ENCODE assay signal across 8 cellular contexts in the genomic region with DNA sequence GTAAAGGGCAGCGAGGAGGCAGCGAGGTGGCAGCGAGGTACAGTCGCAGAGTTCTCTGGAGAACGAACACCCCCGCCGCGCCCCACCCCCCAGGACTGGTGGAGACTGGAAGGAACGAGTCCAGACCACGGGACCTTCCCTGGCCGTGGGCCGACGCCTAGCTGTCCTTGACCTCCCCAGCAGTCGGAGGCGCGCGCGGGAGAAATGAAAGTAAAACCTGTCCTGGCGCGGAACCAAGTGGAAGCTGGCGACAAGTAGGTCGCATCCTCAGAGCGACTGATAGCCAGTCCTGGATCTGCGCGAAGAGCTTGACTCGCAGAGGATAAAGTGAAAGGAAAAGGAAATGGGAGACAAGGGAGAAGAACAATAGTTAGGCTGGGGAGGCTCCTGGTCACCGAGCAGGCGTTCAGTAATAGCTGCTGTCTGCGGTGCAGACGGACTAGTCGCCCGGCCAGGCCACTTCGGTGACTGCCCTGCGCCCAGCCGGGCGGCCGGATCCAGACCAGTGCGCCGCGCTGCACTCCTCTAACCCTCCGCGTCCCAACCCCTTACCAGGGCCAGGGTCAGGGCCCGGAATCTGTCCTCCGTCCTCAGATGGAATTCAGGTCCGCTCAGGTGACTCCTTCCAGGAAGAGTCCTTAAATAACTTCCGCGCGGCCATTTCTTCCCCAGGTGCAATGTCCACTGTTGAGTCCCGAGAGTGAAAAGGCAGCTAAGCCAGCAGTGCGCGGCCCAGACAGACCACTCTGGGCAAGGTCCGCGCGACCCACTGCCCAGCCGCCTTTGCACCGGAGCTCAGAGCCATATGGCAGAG. TPM values are rescaled to one million over a fixed set of nuclear protein-coding genes. Genes with fewer than 3 reads are reported as not detected.
DNase-seq lines count a peak whose midpoint lies in the region; ATAC-seq and TF ChIP-seq lines count a peak whose summit lies in the region.

No MANE protein-coding gene starts in this region.

- H3K27ac ChIP-seq in HUES64 (ENCODE audit: low read depth, low read length) = peak overlapping the region; percentile 81; the same call in 1 of the 2 replicates
- H3K27ac ChIP-seq in body of pancreas = peak overlapping the region; percentile 75 to 92 (median 84)
- H3K27ac ChIP-seq in hepatocyte = peak overlapping the region; percentile 95
- H3K27ac ChIP-seq in psoas muscle = peak overlapping the region; percentile 86

- peak overlapping the region; percentile 49 for H3K9ac ChIP-seq in HUES64 (ENCODE audit: low read depth, low read length)

- peak overlapping the region; percentile 83 for H2AFZ ChIP-seq in hepatocyte

- under 1% methylated on average over 56 of the region's 56 CpGs for WGBS in HUES64
- WGBS in body of pancreas, 2 donors = 1% methylated on average over 24 to 55 of the region's 56 CpGs
- 1% methylated on average over 56 of the region's 56 CpGs for WGBS in hepatocyte (ENCODE audit: low lambda C conversion rate, missing lambda C conversion rate)
- WGBS in psoas muscle, 3 donors = 0 to 1% (median 1%) methylated on average over 55 to 56 of the region's 56 CpGs

- H3K9me3 ChIP-seq in HUES64 (ENCODE audit: insufficient read depth, low read depth, low read length) = no peaks in the 10 kb centered on the region
- no peaks in the 10 kb centered on the region for H3K9me3 ChIP-seq in body of pancreas
- H3K9me3 ChIP-seq in hepatocyte (ENCODE audit: low read depth) = no peaks in the 10 kb centered on the region
- no peaks in the 10 kb centered on the region for H3K9me3 ChIP-seq in psoas muscle

- H4K20me1 ChIP-seq in hepatocyte (ENCODE audit: insufficient read depth, poor library complexity, severe bottlenecking) = peaks cover 2% of the 10 kb centered on the region

- ATAC-seq in body of pancreas (peak; percentile 38), psoas muscle (peak; percentile 38 to 58 (median 52)), HG03045 (IDR thresholded peaks at IDR 0.05; ENCODE audit: unreplicated experiment) (no peak), GM21360 (IDR thresholded peaks at IDR 0.05; ENCODE audit: unreplicated experiment) (no peak)

- TF ChIP-seq CTCF in body of pancreas (IDR thresholded peaks at IDR 0.05) (no peak), hepatocyte (IDR thresholded peaks at IDR 0.05; ENCODE audit: poor library complexity) (no peak), psoas muscle (IDR thresholded peaks at IDR 0.05) (no peak)

- peak; percentile 45 for DNase-seq in D341Med (ENCODE audit: low spot score)
- DNase-seq in T-helper 1 cell = peak in 4 of 5 donors; percentile 62 to 67 (median 65)
- DNase-seq in body of pancreas = peak; percentile 84 to 88 (median 87)
- peak; percentile 90 for DNase-seq in hepatocyte (ENCODE audit: low spot score)
- peak; percentile 87 to 93 for DNase-seq in psoas muscle

- H3K4me3 ChIP-seq in HUES64 (ENCODE audit: low read length) (peak overlapping the region; percentile 85), body of pancreas (peak overlapping the region; percentile 51 to 82), hepatocyte (peak overlapping the region; percentile 70), psoas muscle (peak overlapping the region; percentile 84)

- H3K27me3 ChIP-seq in HUES64 (ENCODE audit: insufficient read depth, low read length) (peaks cover 59% of the 10 kb centered on the region), body of pancreas (peaks cover 0 to 6% of the 10 kb centered on the region in 2 donors), hepatocyte (peaks cover 3% of the 10 kb centered on the region), psoas muscle (ENCODE audit: insufficient read depth in 3 of 3, low read length in 2 of 3) (no peaks in the 10 kb centered on the region)

- H3K9me2 ChIP-seq in hepatocyte (replicated peaks; ENCODE audit: insufficient read depth) = no peaks in the 10 kb centered on the region

- H3K4me2 ChIP-seq in hepatocyte = peak overlapping the region; percentile 89

- H3K4me1 ChIP-seq in HUES64 (ENCODE audit: insufficient read depth, low read length) (peaks cover 11% of the 10 kb centered on the region), body of pancreas (peaks cover 55% of the 10 kb centered on the region), hepatocyte (ENCODE audit: insufficient read depth) (peaks cover 9% of the 10 kb centered on the region), psoas muscle (peaks cover 8% of the 10 kb centered on the region)

- H3K79me2 ChIP-seq in hepatocyte = peaks cover 5% of the 10 kb centered on the region

- H3K36me3 ChIP-seq in HUES64 (ENCODE audit: insufficient read depth, low read length) (peaks cover 20% of the 10 kb centered on the region), body of pancreas (replicated peaks in 1 of 2; ENCODE audit: insufficient read depth in 1 of 2, low read depth in 2 of 2) (no peaks in the 10 kb centered on the region), hepatocyte (replicated peaks; ENCODE audit: insufficient read depth, low read depth) (no peaks in the 10 kb centered on the region), psoas muscle (ENCODE audit: insufficient read depth in 1 of 2, low read depth in 1 of 2) (no peaks in the 10 kb centered on the region)

- intact Hi-C loops in body of pancreas (cut with DNase I) (no loop called here), psoas muscle (cut with DNase I) (loop anchor here in 1 of 2 donors (10.0 kb wide), 1 partner anchor 328 kb away; no protein-coding TSS in a partner anchor)

- peak; percentile 20 to 71 (median 71) for TF ChIP-seq POLR2A in body of pancreas (IDR thresholded peaks at IDR 0.05)

RNA-seq across cellular contexts. Expression of gene ADM, which starts 1.9 kb away (rescaled TPM):
- polyA plus RNA-seq in HUES64 (2013, experiment 1 of 2) = 69.4 TPM
- 45.3 TPM for polyA plus RNA-seq in HUES64 (2013, experiment 2 of 2)
- total RNA-seq in body of pancreas (10 to 100 TPM; 52.7 to 85.4 TPM), hepatocyte (74.1 and 87.8 TPM in 2 replicates), psoas muscle (10 to 100 TPM; 11.8 to 73.3 (median 27.8) TPM)
- polyA plus RNA-seq in hepatocyte (84.6 and 90.3 TPM in 2 replicates), psoas muscle (10 to 100 TPM; 11.7 to 45.1 (median 23.1) TPM)

RNA-seq across cellular contexts. Expression of gene SBF2, which starts 8.9 kb away (rescaled TPM):
- polyA plus RNA-seq in HUES64 (2013, experiment 1 of 2) = 17.3 TPM
- 19.6 TPM for polyA plus RNA-seq in HUES64 (2013, experiment 2 of 2)
- total RNA-seq in body of pancreas = 10 to 100 TPM; 23.6 to 38.9 TPM
- total RNA-seq in hepatocyte = 74.4 and 83.2 TPM in 2 replicates
- polyA plus RNA-seq in hepatocyte = 25.7 and 32.7 TPM in 2 replicates
- total RNA-seq in psoas muscle = 10 to 100 TPM; 10.6 to 12.6 (median 12.2) TPM
- 1 to 10 TPM; 3.3 to 6.8 (median 5.5) TPM for polyA plus RNA-seq in psoas muscle

Comparison
In these comparisons a context has a peak if more than half of its experiments do, and no peak if none do; other contexts are left out.
1. ATAC-seq: peak in body of pancreas (single experiment) and psoas muscle (4 of 4); none in HG03045 (single experiment) and GM21360 (single experiment).
2. Peak in every context shown above with its lines, with median percentiles within 50 percentile points of each other: DNase-seq, H3K27ac ChIP-seq and H3K4me3 ChIP-seq.